21 cellular contexts compared by ENCODE assay signal in genomic region chr1:73162576-73162975, GRCh38.
"Had no signal": no experiment of that assay in that cellular context is flagged by ENCODE, and none has a peak within 500 bp of the region (broad histone marks: within the 10 kb centered on the region; RNA-seq: fewer than 3 reads in every experiment).

No MANE protein-coding gene starts in this region.

- H3K9me3 ChIP-seq: ascending aorta, colonic mucosa, mucosa of descending colon, prostate gland, right lobe of liver had no signal

- DNase-seq: activated CD4-positive, alpha-beta T cell treated with anti-CD3 and anti-CD28 coated beads for 48 hours; activated CD8-positive, alpha-beta memory T cell treated with anti-CD3 and anti-CD28 coated beads, Interleukin-2, amount 50 U/mL, for 48 hours; activated CD8-positive, alpha-beta T cell treated with anti-CD3 and anti-CD28 coated beads, Interleukin-2, amount 10 ng/mL, durations not matched to agents 7 days and 5 days; activated naive CD4-positive, alpha-beta T cell; caudate nucleus; colonic mucosa; effector CD8-positive, alpha-beta T cell; glutamatergic neuron; left colon; mucosa of descending colon; natural killer cell; nucleus accumbens; right lobe of liver; spleen; stimulated activated CD4-positive, alpha-beta T cell treated with anti-CD3 and anti-CD28 coated beads, Interleukin-1b, Interleukin-23, amount 100 ng/mL, for 48 hours; stimulated activated naive B cell treated with anti-CD40 and anti-IgM and Interleukin-4, amounts not matched to agents 10 μg/mL and 1 μg/mL and 100 μg/mL, for 72 hours; substantia nigra; T-helper 1 cell had no signal

- H3K27ac ChIP-seq: ascending aorta, colonic mucosa, prostate gland, right lobe of liver, spleen had no signal

- H3K36me3 ChIP-seq: ascending aorta, colonic mucosa, prostate gland, right lobe of liver, spleen had no signal

- H3K4me1 ChIP-seq: ascending aorta, colonic mucosa, prostate gland, right lobe of liver, spleen had no signal

- H3K4me3 ChIP-seq: ascending aorta, colonic mucosa, mucosa of descending colon, prostate gland, right lobe of liver, spleen had no signal

- ATAC-seq: activated CD8-positive, alpha-beta T cell treated with anti-CD3 and anti-CD28 coated beads, Interleukin-2, amount 10 ng/mL, durations not matched to agents 7 days and 5 days; left colon; mucosa of descending colon; natural killer cell; right lobe of liver; stimulated activated naive B cell treated with anti-CD40 and anti-IgM and Interleukin-4, amounts not matched to agents 10 μg/mL and 1 μg/mL and 100 μg/mL, for 72 hours; WTC11 had no signal

- H3K27me3 ChIP-seq: ascending aorta, colonic mucosa, right lobe of liver, spleen had no signal
